ENCODE assay signal across 12 cellular contexts in genomic region chr15:63509933-63510547, GRCh38. TPM values are rescaled to one million over a fixed set of nuclear protein-coding genes. Genes with fewer than 3 reads are reported as not detected.
DNase-seq lines count a peak whose midpoint lies in the region; ATAC-seq, FAIRE-seq and TF ChIP-seq lines count a peak whose summit lies in the region.
"Had no signal": no experiment of that assay in that cellular context is flagged by ENCODE, and none has a peak within 500 bp of the region (broad histone marks: within the 10 kb centered on the region; RNA-seq: fewer than 3 reads in every experiment).

No MANE protein-coding gene starts in this region.

- peaks cover 4% of the 10 kb centered on the region for H3K9me1 ChIP-seq in endothelial cell of umbilical vein (replicated peaks; ENCODE audit: control insufficient read depth, extremely low read depth, insufficient read depth, low read length)

- H3K27me3 ChIP-seq in GM23248 (replicated peaks; ENCODE audit: insufficient read depth) (no peaks in the 10 kb centered on the region), endothelial cell of umbilical vein (ENCODE audit: control insufficient read depth in 2 of 2, insufficient read depth in 2 of 2, low read length in 2 of 2) (no peaks in the 10 kb centered on the region), gastroesophageal sphincter (no peaks in the 10 kb centered on the region)
- H3K27me3 ChIP-seq: testis had no signal

- no peak overlapping the region; the same call in 1 of the 2 replicates for H3K9ac ChIP-seq in GM23248
- peak overlapping the region; percentile 43 for H3K9ac ChIP-seq in SK-N-MC (ENCODE audit: insufficient read length)
- H3K9ac ChIP-seq in endothelial cell of umbilical vein (replicated peaks; ENCODE audit: extremely low read depth, insufficient read depth, low read length) = peak overlapping the region; percentile 39

- H3K4me1 ChIP-seq in GM23248 (ENCODE audit: insufficient read depth) (peaks cover 47% of the 10 kb centered on the region), endothelial cell of umbilical vein (ENCODE audit: control insufficient read depth, extremely low read depth, insufficient read depth, low read length) (peaks cover 50% of the 10 kb centered on the region), gastroesophageal sphincter (peaks cover 20 to 88% (median 22%) of the 10 kb centered on the region in 3 donors)

- WGBS in GM23248 (ENCODE audit: low coverage in 1 of 2, low lambda C conversion rate in 2 of 2, missing lambda C conversion rate in 2 of 2), 2 experiments = 3 to 9% methylated on average over 4 of the region's 4 CpGs
- 26 to 34% methylated on average over 4 of the region's 4 CpGs for WGBS in gastroesophageal sphincter (ENCODE audit: low coverage in 1 of 2), 2 donors

- H3K36me3 ChIP-seq in GM23248 (ENCODE audit: low read depth) (no peaks in the 10 kb centered on the region), SK-N-MC (ENCODE audit: insufficient read depth, low read length) (no peaks in the 10 kb centered on the region), endothelial cell of umbilical vein (ENCODE audit: control insufficient read depth in 2 of 2, extremely low read depth in 1 of 2, insufficient read depth in 2 of 2, low read length in 2 of 2) (no peaks in the 10 kb centered on the region), gastroesophageal sphincter (no peaks in the 10 kb centered on the region)

- no peak for ATAC-seq in GM19463 (IDR thresholded peaks at IDR 0.05; ENCODE audit: unreplicated experiment)
- ATAC-seq in gastroesophageal sphincter = no peak

- DNase-seq in GM23248 = peak; percentile 85
- peak; percentile 93 for DNase-seq in SK-N-MC (ENCODE audit: low read depth, low spot score)
- peak; percentile 69 for DNase-seq in endothelial cell of umbilical vein (ENCODE audit: low read depth, low spot score)
- DNase-seq in renal cortical epithelial cell (ENCODE audit: low read depth) = peak; percentile 92
- DNase-seq in SHP77 (lab: John Stamatoyannopoulos, UW) = no peak
- no peak for DNase-seq in middle frontal gyrus (ENCODE audit: extremely low spot score, low spot score)
- DNase-seq: NCI-H2081 treated with DMSO at 0.1 percent for 48 hours, psoas muscle, testis had no signal

- H3K79me2 ChIP-seq in GM23248 (ENCODE audit: insufficient read depth) (peaks cover 93% of the 10 kb centered on the region), endothelial cell of umbilical vein (ENCODE audit: control insufficient read depth, insufficient read depth, low read length) (peaks cover 99% of the 10 kb centered on the region)

- FAIRE-seq in endothelial cell of umbilical vein (lab: Jason Lieb, UNC) = peak; percentile 42
- FAIRE-seq: endometrium had no signal

- dilution Hi-C loops in endothelial cell of umbilical vein (cut with MboI; ENCODE audit: extremely low pct_ligation_motif_present, low sequenced_read_pairs) = no loop called here

- intact Hi-C loops in endothelial cell of umbilical vein (cut with micrococcal nuclease) = no loop called here

- TF ChIP-seq POLR2A in endothelial cell of umbilical vein (IDR thresholded peaks at IDR 0.05; ENCODE audit: low read depth, low read length) (no peak), gastroesophageal sphincter (IDR thresholded peaks at IDR 0.05) (no peak)

- H4K20me1 ChIP-seq in GM23248 (ENCODE audit: insufficient read depth) (0 out of 2 replicates have a peak, but pooled peaks cover 2% of the 10 kb centered on the region), endothelial cell of umbilical vein (replicated peaks; ENCODE audit: control insufficient read depth, extremely low read depth, insufficient read depth, low read length) (peaks cover 23% of the 10 kb centered on the region)

- POLR2A ChIA-PET in endothelial cell of umbilical vein (lab: Charles Lee) = interaction anchor here (1.5 kb wide), 1 partner anchor 48 kb away, joined by 11 read pairs; no protein-coding TSS in a partner anchor

- peaks cover 32% of the 10 kb centered on the region for H3F3A ChIP-seq in GM23248 (ENCODE audit: insufficient read depth)

- no peak overlapping the region for H2AFZ ChIP-seq in GM23248
- H2AFZ ChIP-seq in endothelial cell of umbilical vein (ENCODE audit: low read depth, low read length) = no peak overlapping the region

- no peak for TF ChIP-seq EP300 in gastroesophageal sphincter (IDR thresholded peaks at IDR 0.05)

- H3K9me2 ChIP-seq in GM23248 (ENCODE audit: insufficient read depth) = no peaks in the 10 kb centered on the region

- H3K27ac ChIP-seq in GM23248 (peak overlapping the region; percentile 50), SK-N-MC (peak overlapping the region; percentile 84), endothelial cell of umbilical vein (ENCODE audit: insufficient read depth, low read depth, low read length) (peak overlapping the region; percentile 35), gastroesophageal sphincter (peak overlapping the region in 2 of 4 donors; percentile 29 to 32)
- H3K27ac ChIP-seq: psoas muscle, testis had no signal

- CTCF ChIA-PET in endothelial cell of umbilical vein (lab: Charles Lee) = interaction anchor here (0.8 to 3.8 kb wide), 15 partner anchors 8 to 557 kb away, joined by 3 to 17 read pairs (median 5); no protein-coding TSS in a partner anchor

- no TSS peak for BruUV-seq in endothelial cell of umbilical vein (replicated peaks; lab: Mats Ljungman, UMichigan)

- H3K4me3 ChIP-seq in GM23248 = peak overlapping the region; percentile 45
- H3K4me3 ChIP-seq in SK-N-MC = peak overlapping the region; percentile 72
- peak overlapping the region in 1 of 3 experiments; percentile 37 for H3K4me3 ChIP-seq in endothelial cell of umbilical vein (replicated peaks in 1 of 3; ENCODE audit: insufficient read depth in 1 of 3, low read depth in 1 of 3, low read length in 3 of 3)
- H3K4me3 ChIP-seq in gastroesophageal sphincter = no peak overlapping the region
- H3K4me3 ChIP-seq: psoas muscle, testis had no signal

- in situ Hi-C loops in GM23248 (cut with MboI) = no loop called here

- TF ChIP-seq CTCF in endothelial cell of umbilical vein (IDR thresholded peaks at IDR 0.05; ENCODE audit: extremely low read depth in 1 of 2, insufficient read depth in 1 of 2, low read depth in 1 of 2, low read length in 2 of 2) = no peak
- TF ChIP-seq CTCF in gastroesophageal sphincter (IDR thresholded peaks at IDR 0.05) = no peak

- H3K9me3 ChIP-seq in GM23248 (ENCODE audit: low read depth) (no peaks in the 10 kb centered on the region), SK-N-MC (ENCODE audit: low read depth, low read length) (no peaks in the 10 kb centered on the region), endothelial cell of umbilical vein (replicated peaks; ENCODE audit: control insufficient read depth, insufficient read depth, low read length) (no peaks in the 10 kb centered on the region), gastroesophageal sphincter (no peaks in the 10 kb centered on the region)
- H3K9me3 ChIP-seq: psoas muscle, testis had no signal

- H3K4me2 ChIP-seq in GM23248 (ENCODE audit: unreplicated experiment) (peak overlapping the region; percentile 74), endothelial cell of umbilical vein (ENCODE audit: insufficient read depth, low read length) (peak overlapping the region; percentile 92)

TF ChIP-seq in endothelial cell of umbilical vein, 7 proteins besides CTCF, POLR2A, EP300 and RAD21:
- TF ChIP-seq MAX (IDR thresholded peaks at IDR 0.05; ENCODE audit: insufficient read depth, insufficient read length) (no peak), GATA2 (IDR thresholded peaks at IDR 0.05; ENCODE audit: insufficient read depth, insufficient read length, low read depth, low read length) (no peak), JUN (IDR thresholded peaks at IDR 0.05; ENCODE audit: borderline replicate concordance, insufficient read depth, insufficient read length, low read depth) (peak; percentile 62), FOS (IDR thresholded peaks at IDR 0.05; ENCODE audit: borderline replicate concordance, insufficient read depth, low read length) (peak; percentile 80)

RNA-seq across cellular contexts. Expression of gene USP3, which starts 5.6 kb away (rescaled TPM):
- 21.0 and 24.5 TPM in 2 replicates for total RNA-seq in GM23248 (2014; rRNA removed; shearing (Covaris generic))
- polyA plus RNA-seq in GM23248 (2016; fragmentation: Nextera tagmentation; extraction: Ambion mirVana) (15.4 and 16.1 TPM in 2 replicates), endothelial cell of umbilical vein (15.9 and 18.8 TPM in 2 replicates)
- total RNA-seq in endothelial cell of umbilical vein (52.4 and 57.2 TPM in 2 replicates), renal cortical epithelial cell (37.2 and 60.7 TPM in 2 replicates), gastroesophageal sphincter (10 to 100 TPM; 36.6 to 50.3 (median 45.5) TPM)
- polyA plus RNA-seq in endothelial cell of umbilical vein (2011; cell fraction: cytosol; rRNA removed) = 19.9 and 26.5 TPM in 2 replicates
- polyA plus RNA-seq in endothelial cell of umbilical vein (2011; cell fraction: nucleus; rRNA removed) = 95.2 and 103 TPM in 2 replicates
- polyA plus RNA-seq in endothelial cell of umbilical vein (2012) = 27.8 and 35.5 TPM in 2 replicates
- polyA minus RNA-seq in endothelial cell of umbilical vein = 40.0 and 46.1 TPM in 2 replicates
- 19.7 TPM for polyA minus RNA-seq in endothelial cell of umbilical vein (2011; cell fraction: cytosol; rRNA and poly(A)+ RNA removed)
- polyA minus RNA-seq in endothelial cell of umbilical vein (2011; cell fraction: nucleus; rRNA and poly(A)+ RNA removed) = 81.2 and 93.6 TPM in 2 replicates

Comparison
In these comparisons a context has a peak if more than half of its experiments do, and no peak if none do; other contexts are left out.
1. DNase-seq: peak in GM23248 (single experiment), SK-N-MC (single experiment), endothelial cell of umbilical vein (single experiment) and renal cortical epithelial cell (single experiment); none in SHP77 (0 of 2) and middle frontal gyrus (single experiment).
2. H3K4me3 ChIP-seq: peak in GM23248 (single experiment) and SK-N-MC (single experiment); none in gastroesophageal sphincter (0 of 2).